Comparison of ENCODE assay signal across 13 cellular contexts in the genomic region with DNA sequence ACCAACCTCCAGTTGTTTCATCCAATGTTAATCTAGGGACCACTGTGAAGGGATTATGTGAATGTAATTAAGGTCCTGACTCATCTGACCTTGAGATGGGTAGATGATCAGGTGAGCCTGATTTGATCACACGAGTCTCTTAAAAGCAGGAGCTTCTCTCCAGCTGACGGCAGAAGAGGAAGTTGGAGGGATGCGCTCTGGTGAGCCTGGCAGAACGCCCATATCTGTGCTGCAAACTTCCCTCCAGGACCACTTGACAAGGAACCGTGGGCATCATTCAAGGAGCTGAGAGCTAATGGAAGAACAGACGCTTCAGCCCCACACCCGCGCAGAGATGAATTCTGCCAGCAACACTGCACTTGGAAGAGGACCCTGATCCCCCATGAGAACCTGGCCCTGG.
"Had no signal": no experiment of that assay in that cellular context is flagged by ENCODE, and none has a peak within 500 bp of the region (broad histone marks: within the 10 kb centered on the region; RNA-seq: fewer than 3 reads in every experiment).

No MANE protein-coding gene starts in this region.

- DNase-seq: activated CD4-positive, alpha-beta memory T cell treated with anti-CD3 and anti-CD28 coated beads, Interleukin-2, amount 10 ng/mL, durations not matched to agents 7 days and 5 days; activated gamma-delta T cell; activated naive CD8-positive, alpha-beta T cell treated with anti-CD3 and anti-CD28 coated beads, Interleukin-2, amount 10 ng/mL, durations not matched to agents 7 days and 5 days; activated T-cell treated with anti-CD3 and anti-CD28 coated beads, Interleukin-2, amount 50 U/mL, for 48 hours; anterior cingulate cortex; dorsolateral prefrontal cortex; left lung; natural killer cell; T-helper 9 cell; trophoblast cell had no signal

- H3K9me3 ChIP-seq: esophagus muscularis mucosa, left lung, right atrium auricular region had no signal

- H3K27me3 ChIP-seq: esophagus muscularis mucosa, left lung, right atrium auricular region had no signal

- H3K4me1 ChIP-seq: esophagus muscularis mucosa, left lung had no signal

- ATAC-seq: left lung, natural killer cell had no signal

- H3K27ac ChIP-seq: dorsolateral prefrontal cortex, esophagus muscularis mucosa, left lung, right atrium auricular region had no signal

- H3K36me3 ChIP-seq: esophagus muscularis mucosa, left lung, right atrium auricular region had no signal

- H3K4me3 ChIP-seq: dorsolateral prefrontal cortex, esophagus muscularis mucosa, left lung, right atrium auricular region, smooth muscle cell had no signal
